9 cellular contexts compared by ENCODE assay signal in genomic region chr4:10105920-10106319, GRCh38. TPM values are rescaled to one million over a fixed set of nuclear protein-coding genes. Genes with fewer than 3 reads are reported as not detected.
A peak's percentile ranks its signal among the peaks of the same experiment; 100 is the strongest.
DNase-seq lines count a peak whose midpoint lies in the region; ATAC-seq and TF ChIP-seq lines count a peak whose summit lies in the region.
"Had no signal": no experiment of that assay in that cellular context is flagged by ENCODE, and none has a peak within 500 bp of the region (broad histone marks: within the 10 kb centered on the region; RNA-seq: fewer than 3 reads in every experiment).

No MANE protein-coding gene starts in this region.

- intact Hi-C loops in PC-9 (cut with micrococcal nuclease; ENCODE audit: unreplicated experiment), result loop anchor here (1.0 to 5.0 kb wide), 2 partner anchors 9 to 99 kb away; no protein-coding TSS in a partner anchor
- intact Hi-C loops in ovary (cut with DNase I), result no loop called here

- TF ChIP-seq EP300 in ovary (IDR thresholded peaks at IDR 0.05), result no peak

- WGBS in ovary, 3 donors, result 75 to 78% (median 75%) methylated on average over 4 of the region's 4 CpGs

- ATAC-seq in HG02870 (IDR thresholded peaks at IDR 0.05; ENCODE audit: unreplicated experiment) (no peak), GM18502 (IDR thresholded peaks at IDR 0.05; ENCODE audit: poor library complexity, unreplicated experiment) (no peak)

- TF ChIP-seq CTCF in AG10803 (conservative IDR thresholded peaks at IDR 0.05; ENCODE audit: low read length) (no peak), PC-9 (conservative IDR thresholded peaks at IDR 0.05) (no peak), endothelial cell (IDR thresholded peaks at IDR 0.05; ENCODE audit: unreplicated experiment) (no peak), ovary (IDR thresholded peaks at IDR 0.05) (no peak)

- peak overlapping the region; percentile 62 for H3K4me2 ChIP-seq in PC-9

- no peaks in the 10 kb centered on the region for H3K9me3 Mint-ChIP-seq in endothelial cell (ENCODE audit: unreplicated experiment)

- H3F3A ChIP-seq in PC-9 (ENCODE audit: insufficient read depth, low read depth), result peaks cover 16% of the 10 kb centered on the region

- peaks cover 29% of the 10 kb centered on the region for H3K27me3 Mint-ChIP-seq in endothelial cell (ENCODE audit: unreplicated experiment)

- peaks cover 73% of the 10 kb centered on the region for H3K36me3 Mint-ChIP-seq in endothelial cell (ENCODE audit: low read depth, unreplicated experiment)

- H3K36me3 ChIP-seq in PC-9 (ENCODE audit: low read depth), result peaks cover 13% of the 10 kb centered on the region; the same call in 1 of the 2 replicates
- H3K36me3 ChIP-seq in ovary, result no peaks in the 10 kb centered on the region

- peaks cover 92% of the 10 kb centered on the region for H3K79me2 ChIP-seq in PC-9 (ENCODE audit: low read depth)

- DNase-seq in AG10803 (ENCODE audit: low read depth), result no peak
- no peak for DNase-seq in PC-9
- no peak for DNase-seq in endothelial cell (ENCODE audit: low spot score)
- DNase-seq in ovary, result no peak
- no peak for DNase-seq in HEK293T (ENCODE audit: extremely low spot score)
- DNase-seq in glomerular visceral epithelial cell (ENCODE audit: extremely low spot score), result no peak

- H3K9me3 ChIP-seq in PC-9 (ENCODE audit: insufficient read depth, low read depth), result no peaks in the 10 kb centered on the region
- H3K9me3 ChIP-seq in ovary, result no peaks in the 10 kb centered on the region
- H3K9me3 ChIP-seq: SJSA1 had no signal

- H3K27me3 ChIP-seq in PC-9 (ENCODE audit: insufficient read depth, low read depth) (no peaks in the 10 kb centered on the region), ovary (no peaks in the 10 kb centered on the region)
- H3K27me3 ChIP-seq: SJSA1 had no signal

- no peak for TF ChIP-seq POLR2A in ovary (IDR thresholded peaks at IDR 0.05)

- H3K4me1 ChIP-seq in PC-9 (replicated peaks; ENCODE audit: insufficient read depth) (peaks cover 26% of the 10 kb centered on the region), ovary (ENCODE audit: insufficient read depth) (peaks cover 43% of the 10 kb centered on the region)

- H3K4me3 ChIP-seq in AG10803 (ENCODE audit: low read length), result peak overlapping the region; percentile 49
- H3K4me3 ChIP-seq in PC-9, result peak overlapping the region; percentile 24; the same call in 1 of the 2 replicates
- H3K4me3 ChIP-seq in ovary, result peak overlapping the region; percentile 33

- no peak overlapping the region for H3K4me3 Mint-ChIP-seq in endothelial cell (ENCODE audit: unreplicated experiment)

- no TSS peak for BruUV-seq in PC-9 (replicated peaks; lab: Mats Ljungman, UMichigan)

- H3K4me1 Mint-ChIP-seq in endothelial cell (ENCODE audit: unreplicated experiment), result peaks cover 50% of the 10 kb centered on the region

- H3K9me2 ChIP-seq in PC-9 (ENCODE audit: insufficient read depth), result no peaks in the 10 kb centered on the region

- CTCF ChIA-PET in PC-9 (lab: Charles Lee), result interaction anchor here (0.6 kb wide), 1 partner anchor 22 kb away, joined by 3 read pairs; no protein-coding TSS in a partner anchor
- CTCF ChIA-PET in HEK293T (lab: Yijun Ruan, JAX), result no interaction called here

- H2AFZ ChIP-seq in PC-9, result no peak overlapping the region

- H3K27ac ChIP-seq in PC-9, result peak overlapping the region; percentile 67
- H3K27ac ChIP-seq in ovary, result peak overlapping the region; percentile 70 to 73
- H3K27ac ChIP-seq: SJSA1 had no signal

- peaks cover 66% of the 10 kb centered on the region for H4K20me1 ChIP-seq in PC-9 (ENCODE audit: insufficient read depth)

- POLR2A ChIA-PET in PC-9 (lab: Charles Lee; ENCODE audit: unreplicated experiment) (interaction anchor here (0.5 to 1.9 kb wide), 2 partner anchors 9 to 11 kb away, joined by 3 to 16 read pairs; partner anchors contain the start of gene WDR1), HEK293T (lab: Yijun Ruan, JAX) (interaction anchor here (3.7 kb wide), 1 partner anchor 12 kb away, joined by 27 read pairs; the partner anchor contains the start of gene WDR1)

- H3K27ac Mint-ChIP-seq in endothelial cell (ENCODE audit: unreplicated experiment), result peak overlapping the region; percentile 83

TF ChIP-seq in HEK293T, 16 proteins besides CTCF, POLR2A, EP300 and RAD21:
- TF ChIP-seq LEF1 (IDR thresholded peaks at IDR 0.05; ENCODE audit: borderline replicate concordance) (no peak), L3MBTL2 (conservative IDR thresholded peaks at IDR 0.05) (no peak), FOXM1 (IDR thresholded peaks at IDR 0.05; ENCODE audit: borderline replicate concordance) (no peak), HDGF (IDR thresholded peaks at IDR 0.05; ENCODE audit: borderline replicate concordance) (no peak), SP1 (IDR thresholded peaks at IDR 0.05) (no peak), ELF4 (IDR thresholded peaks at IDR 0.05) (no peak), SUZ12 (IDR thresholded peaks at IDR 0.05) (no peak), TARDBP (IDR thresholded peaks at IDR 0.05) (no peak), NFRKB (IDR thresholded peaks at IDR 0.05) (no peak), CTBP1 (IDR thresholded peaks at IDR 0.05; ENCODE audit: borderline replicate concordance) (no peak), ARNT (IDR thresholded peaks at IDR 0.05) (no peak), FOXA1 (IDR thresholded peaks at IDR 0.05) (no peak), FOXK2 (IDR thresholded peaks at IDR 0.05) (no peak), BHLHE40 (IDR thresholded peaks at IDR 0.05; ENCODE audit: borderline replicate concordance) (no peak)
- TF ChIP-seq, protein P1, sequence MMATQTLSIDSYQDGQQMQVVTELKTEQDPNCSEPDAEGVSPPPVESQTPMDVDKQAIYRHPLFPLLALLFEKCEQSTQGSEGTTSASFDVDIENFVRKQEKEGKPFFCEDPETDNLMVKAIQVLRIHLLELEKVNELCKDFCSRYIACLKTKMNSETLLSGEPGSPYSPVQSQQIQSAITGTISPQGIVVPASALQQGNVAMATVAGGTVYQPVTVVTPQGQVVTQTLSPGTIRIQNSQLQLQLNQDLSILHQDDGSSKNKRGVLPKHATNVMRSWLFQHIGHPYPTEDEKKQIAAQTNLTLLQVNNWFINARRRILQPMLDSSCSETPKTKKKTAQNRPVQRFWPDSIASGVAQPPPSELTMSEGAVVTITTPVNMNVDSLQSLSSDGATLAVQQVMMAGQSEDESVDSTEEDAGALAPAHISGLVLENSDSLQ (IDR thresholded peaks at IDR 0.05), result no peak

RNA-seq across cellular contexts. Expression of gene WDR1, which starts 10.7 kb away (rescaled TPM):
- 251 and 258 TPM in 2 replicates for total RNA-seq in PC-9 (2021)
- total RNA-seq in endothelial cell (ENCODE audit: unreplicated experiment), result 501 TPM
- 100 to 1,000 TPM in 5 of 7 donors, 10 to 100 TPM in 2; 67.2 to 352 (median 260) TPM for total RNA-seq in ovary
- 100 to 1,000 TPM; 140 to 351 TPM for polyA plus RNA-seq in ovary
